In the genomic region with DNA sequence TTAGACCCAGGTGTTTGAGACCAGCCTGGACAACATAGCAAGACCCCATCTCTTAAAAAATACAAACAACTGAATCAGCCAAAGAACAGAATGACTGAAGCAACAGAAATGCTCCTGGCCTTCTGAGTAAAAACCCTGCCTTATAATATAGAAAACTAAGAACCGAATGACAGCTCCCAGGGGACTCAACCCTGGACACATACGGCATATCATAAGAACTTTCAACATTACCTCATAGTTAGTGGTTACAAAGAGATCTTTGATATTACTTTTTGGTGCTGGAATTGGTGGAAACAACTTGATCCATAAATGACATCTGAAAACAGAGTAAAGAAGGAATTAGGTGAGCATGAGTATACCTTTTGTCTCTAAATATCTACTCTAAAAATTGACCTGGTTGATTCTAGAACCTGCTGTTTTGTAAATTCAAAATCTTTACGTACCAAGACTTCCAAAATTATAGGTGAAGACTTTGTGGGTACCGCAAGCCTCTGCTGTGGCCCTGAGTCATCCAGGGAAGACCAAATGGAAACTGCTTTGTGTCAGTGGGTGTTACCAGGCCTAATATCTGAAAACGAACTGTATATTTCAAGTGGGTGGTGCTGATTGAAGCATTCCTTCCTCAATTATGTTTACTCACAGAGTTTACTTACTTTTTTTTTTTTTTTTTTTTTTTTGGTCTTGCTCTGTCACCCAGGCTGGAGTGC, we compare ENCODE assay signal across 15 cellular contexts. TPM values are rescaled to one million over a fixed set of nuclear protein-coding genes. Genes with fewer than 3 reads are reported as not detected.
DNase-seq lines count a peak whose midpoint lies in the region; ATAC-seq and TF ChIP-seq lines count a peak whose summit lies in the region.
"Had no signal": no experiment of that assay in that cellular context is flagged by ENCODE, and none has a peak within 500 bp of the region (broad histone marks: within the 10 kb centered on the region; RNA-seq: fewer than 3 reads in every experiment).

No MANE protein-coding gene starts in this region.

- no peak overlapping the region for H3K9ac ChIP-seq in OCI-LY3 (ENCODE audit: low read length)

- H2AFZ ChIP-seq in OCI-LY3 (ENCODE audit: low read depth, low read length) (0 out of 2 replicates have a peak overlapping the region, but pooled peaks have one; percentile 55), osteoblast (ENCODE audit: low read length) (no peak overlapping the region)

- H4K20me1 ChIP-seq in OCI-LY3 (ENCODE audit: insufficient read depth, low read length) (no peaks in the 10 kb centered on the region), osteoblast (ENCODE audit: insufficient read depth, low read length) (no peaks in the 10 kb centered on the region)

- H3K27ac ChIP-seq in OCI-LY3 (ENCODE audit: low read length) (no peak overlapping the region; the same call in 1 of the 2 replicates), osteoblast (ENCODE audit: low read depth, low read length) (no peak overlapping the region)
- H3K27ac ChIP-seq: psoas muscle, VCaP had no signal

- no peaks in the 10 kb centered on the region for H3K79me2 ChIP-seq in OCI-LY3 (ENCODE audit: low read length)
- H3K79me2 ChIP-seq in osteoblast (ENCODE audit: insufficient read depth, low read length) = no peaks in the 10 kb centered on the region

- ATAC-seq in GM18517 (IDR thresholded peaks at IDR 0.05; ENCODE audit: unreplicated experiment) (peak; percentile 66), GM21381 (IDR thresholded peaks at IDR 0.05; ENCODE audit: unreplicated experiment) (peak; percentile 68), HG02870 (IDR thresholded peaks at IDR 0.05; ENCODE audit: unreplicated experiment) (peak; percentile 80)
- ATAC-seq: activated naive CD4-positive, alpha-beta T cell treated with anti-CD3 and anti-CD28 coated beads, Interleukin-2, amount 50 U/mL, for 72 hours; left colon; PC-3; psoas muscle had no signal

- H3K4me2 ChIP-seq in OCI-LY3 (ENCODE audit: low read length) (peak overlapping the region; percentile 20), osteoblast (ENCODE audit: insufficient read depth, low read length) (no peak overlapping the region)

- H3K27me3 ChIP-seq in OCI-LY3 (ENCODE audit: low read depth, low read length) = no peaks in the 10 kb centered on the region; the same call in 1 of the 2 replicates
- no peaks in the 10 kb centered on the region for H3K27me3 ChIP-seq in osteoblast (ENCODE audit: insufficient read depth, low read length)

- H3K36me3 ChIP-seq in OCI-LY3 (replicated peaks; ENCODE audit: low read depth, low read length) (no peaks in the 10 kb centered on the region), osteoblast (ENCODE audit: insufficient read depth, low read length) (no peaks in the 10 kb centered on the region)

- DNase-seq in mesenteric fat pad (ENCODE audit: low spot score) (no peak), osteoblast (ENCODE audit: insufficient read length, low spot score, missing footprints) (no peak), RKO (ENCODE audit: low spot score) (no peak)
- DNase-seq in activated CD4-positive, alpha-beta T cell treated with anti-CD3 and anti-CD28 coated beads for 4 hours = no peak
- DNase-seq: Karpas-422, left colon, PC-3, psoas muscle had no signal

- H3K4me1 ChIP-seq in OCI-LY3 (ENCODE audit: low read length) (peaks cover 14% of the 10 kb centered on the region), osteoblast (ENCODE audit: insufficient read depth, low read length) (no peaks in the 10 kb centered on the region)
- H3K4me1 ChIP-seq: psoas muscle had no signal

- H3K9me3 ChIP-seq in OCI-LY3 (ENCODE audit: insufficient read depth, low read length) (no peaks in the 10 kb centered on the region), osteoblast (ENCODE audit: low read depth, low read length) (no peaks in the 10 kb centered on the region)
- H3K9me3 ChIP-seq: psoas muscle had no signal

- H3K4me3 ChIP-seq in OCI-LY3 (ENCODE audit: low read length) = no peak overlapping the region
- no peak overlapping the region for H3K4me3 ChIP-seq in osteoblast (ENCODE audit: insufficient read depth, low read length)
- H3K4me3 ChIP-seq: psoas muscle had no signal

- TF ChIP-seq CTCF in OCI-LY3 (IDR thresholded peaks at IDR 0.05; ENCODE audit: low read depth, low read length) = no peak
- no peak for TF ChIP-seq CTCF in osteoblast (IDR thresholded peaks at IDR 0.05; ENCODE audit: extremely low read depth, low read depth, low read length)

RNA-seq across cellular contexts. Expression of gene IL5RA, which starts 35.5 kb away (rescaled TPM):
- total RNA-seq in mesenteric fat pad = not detected
- not detected in 2 replicates for total RNA-seq in osteoblast
- total RNA-seq: activated naive CD4-positive, alpha-beta T cell treated with anti-CD3 and anti-CD28 coated beads, Interleukin-2, amount 50 U/mL, for 72 hours; NCI-H460; PC-3 had no signal

RNA-seq across cellular contexts. Expression of gene TRNT1, which starts 52.0 kb away (rescaled TPM):
- 23.8 TPM for total RNA-seq in mesenteric fat pad
- total RNA-seq in osteoblast = 22.4 and 25.0 TPM in 2 replicates
